Comparison of ENCODE assay signal across 17 cellular contexts in genomic region chr5:176665517-176665916, GRCh38. TPM values are rescaled to one million over a fixed set of nuclear protein-coding genes. Genes with fewer than 3 reads are reported as not detected.
DNase-seq lines count a peak whose midpoint lies in the region; ATAC-seq, FAIRE-seq and TF ChIP-seq lines count a peak whose summit lies in the region.
"Had no signal": no experiment of that assay in that cellular context is flagged by ENCODE, and none has a peak within 500 bp of the region (broad histone marks: within the 10 kb centered on the region; RNA-seq: fewer than 3 reads in every experiment).

No MANE protein-coding gene starts in this region.

- no peak overlapping the region for H3K4me3 ChIP-seq in K562
- no peak overlapping the region for H3K4me3 ChIP-seq in osteoblast (ENCODE audit: insufficient read depth, low read length)
- H3K4me3 ChIP-seq in HepG2 (replicated peaks in 1 of 3; ENCODE audit: insufficient read depth in 1 of 3, low read depth in 2 of 3, low read length in 3 of 3) = no peak overlapping the region
- H3K4me3 ChIP-seq: HAP-1 had no signal

- DNase-seq in K562 (ENCODE audit: extremely low read depth in 1 of 4, low spot score in 3 of 4) = no peak
- peak; percentile 47 for DNase-seq in osteoblast (ENCODE audit: insufficient read length, low spot score, missing footprints)
- DNase-seq in stimulated activated CD4-positive, alpha-beta T cell treated with anti-CD3 and anti-CD28 coated beads, Interleukin-2, amount 100 ng/mL, for 24 hours = no peak
- no peak for DNase-seq in HepG2 (ENCODE audit: low spot score)
- DNase-seq: C1 segment of cervical spinal cord; Caco-2; CD8-positive, alpha-beta T cell; DMS153; DND-41; GOT3 had no signal

- WGBS in K562 (ENCODE audit: insufficient coverage, low coverage, missing lambda C conversion rate) = 4% methylated on average over 6 of the region's 6 CpGs
- WGBS in HepG2 (ENCODE audit: low lambda C conversion rate) = 29% methylated on average over 6 of the region's 6 CpGs

- no peak for ATAC-seq in K562
- ATAC-seq in HepG2 = no peak
- ATAC-seq: CD8-positive, alpha-beta T cell had no signal

- TF ChIP-seq RAD21 in K562 (CRISPR knock-in tag; conservative IDR thresholded peaks at IDR 0.05 in 1 of 2, IDR thresholded peaks at IDR 0.05 in 1 of 2) = no peak
- TF ChIP-seq RAD21 in HepG2 (CRISPR knock-in tag; IDR thresholded peaks at IDR 0.05) = no peak

- H3K27ac ChIP-seq in K562 (ENCODE audit: extremely low read depth, low read depth, low read length) (no peak overlapping the region), osteoblast (ENCODE audit: low read depth, low read length) (no peak overlapping the region), HepG2 (ENCODE audit: extremely low read length, insufficient read depth, low read length) (no peak overlapping the region)

- no TSS peak for BruUV-seq in K562 (replicated peaks; lab: Mats Ljungman, UMichigan)
- BruUV-seq in HepG2 (replicated peaks; lab: Mats Ljungman, UMichigan) = no TSS peak

- intact Hi-C loops in K562 (cut with micrococcal nuclease) (loop anchor here (10.0 kb wide), 1 partner anchor 139 kb away; no protein-coding TSS in a partner anchor), HepG2 (cut with micrococcal nuclease; ENCODE audit: unreplicated experiment) (no loop called here)

- H4K20me1 ChIP-seq in K562 (replicated peaks; ENCODE audit: control insufficient read depth, insufficient read depth, low read length) = peaks cover 7% of the 10 kb centered on the region
- peaks cover 2% of the 10 kb centered on the region for H4K20me1 ChIP-seq in osteoblast (ENCODE audit: insufficient read depth, low read length)
- no peaks in the 10 kb centered on the region for H4K20me1 ChIP-seq in HepG2 (ENCODE audit: insufficient read depth, low read length)

- no peak for FAIRE-seq in K562 (lab: Jason Lieb, UNC)
- FAIRE-seq in HepG2 (lab: Jason Lieb, UNC) = no peak
- FAIRE-seq: G401.6, GM12892, H54 had no signal

- H3K4me1 ChIP-seq in K562 (replicated peaks in 1 of 2; ENCODE audit: control insufficient read depth in 2 of 2, insufficient read depth in 2 of 2, low read length in 2 of 2) = peaks cover 0 to 12% of the 10 kb centered on the region in 2 experiments; a peak in 2 of 5 replicates
- no peaks in the 10 kb centered on the region for H3K4me1 ChIP-seq in osteoblast (ENCODE audit: insufficient read depth, low read length)
- H3K4me1 ChIP-seq in HepG2 (ENCODE audit: insufficient read depth, low read length) = no peaks in the 10 kb centered on the region
- H3K4me1 ChIP-seq: Caco-2, HAP-1 had no signal

- H3K9ac ChIP-seq in K562 (ENCODE audit: insufficient read depth in 1 of 2, low read depth in 2 of 2, low read length in 2 of 2) = no peak overlapping the region
- no peak overlapping the region for H3K9ac ChIP-seq in HepG2 (ENCODE audit: insufficient read depth, low read depth, low read length)

- H3K9me3 ChIP-seq in K562 (replicated peaks; ENCODE audit: control insufficient read depth, insufficient read depth, low read depth, low read length) (no peaks in the 10 kb centered on the region; the same call in 1 of the 2 replicates), osteoblast (ENCODE audit: low read depth, low read length) (no peaks in the 10 kb centered on the region), HepG2 (ENCODE audit: low read length) (no peaks in the 10 kb centered on the region)
- H3K9me3 ChIP-seq: Caco-2, HAP-1 had no signal

- CTCF ChIA-PET in K562 (lab: Yijun Ruan, JAX; ENCODE audit: low intra/inter-chr PET ratio) = no interaction called here
- CTCF ChIA-PET in HepG2 (lab: Yijun Ruan, JAX; ENCODE audit: low intra/inter-chr PET ratio, low total read pairs) = no interaction called here

- H3K36me3 ChIP-seq in K562 (ENCODE audit: control insufficient read depth, insufficient read depth, low read length) (no peaks in the 10 kb centered on the region), osteoblast (ENCODE audit: insufficient read depth, low read length) (no peaks in the 10 kb centered on the region), HepG2 (replicated peaks in 1 of 2; ENCODE audit: control insufficient read depth in 1 of 2, insufficient read depth in 2 of 2, low read length in 2 of 2) (no peaks in the 10 kb centered on the region)
- H3K36me3 ChIP-seq: HAP-1 had no signal

- TF ChIP-seq CTCF in K562 (IDR thresholded peaks at IDR 0.05 in 2 of 3, conservative IDR thresholded peaks at IDR 0.05 in 1 of 3; ENCODE audit: insufficient read depth in 2 of 3, low read depth in 1 of 3, low read length in 3 of 3) (no peak), osteoblast (IDR thresholded peaks at IDR 0.05; ENCODE audit: extremely low read depth, low read depth, low read length) (no peak), HepG2 (CRISPR knock-in tag; IDR thresholded peaks at IDR 0.05) (no peak)

- no peak overlapping the region for H2AFZ ChIP-seq in K562 (ENCODE audit: low read depth, low read length)
- no peak overlapping the region for H2AFZ ChIP-seq in osteoblast (ENCODE audit: low read length)
- no peak overlapping the region for H2AFZ ChIP-seq in HepG2 (ENCODE audit: low read length)

- in situ Hi-C loops in K562 (cut with MboI) = loop anchor here (10.0 kb wide), 1 partner anchor 289 kb away; no protein-coding TSS in a partner anchor
- in situ Hi-C loops in HepG2 (cut with HindIII; ENCODE audit: extremely low pct_ligation_motif_present, low pct_unique_long_range_greater_than_20kb) = loop anchor here (10.0 kb wide), 1 partner anchor 289 kb away; no protein-coding TSS in a partner anchor

- TF ChIP-seq POLR2A in K562 (conservative IDR thresholded peaks at IDR 0.05) (no peak), HepG2 (IDR thresholded peaks at IDR 0.05; ENCODE audit: insufficient read depth in 1 of 2, low read depth in 2 of 2, low read length in 2 of 2) (no peak)

- TF ChIP-seq EP300 in K562 (IDR thresholded peaks at IDR 0.05; ENCODE audit: low read length) = no peak
- TF ChIP-seq EP300 in HepG2 (IDR thresholded peaks at IDR 0.05; ENCODE audit: low read depth in 2 of 2, low read length in 2 of 2) = no peak
- TF ChIP-seq EP300 in HepG2 (CRISPR knock-in tag; IDR thresholded peaks at IDR 0.05; ENCODE audit: borderline replicate concordance) = no peak

- H3K9me1 ChIP-seq in K562 (ENCODE audit: control insufficient read depth, insufficient read depth, low read length) = no peaks in the 10 kb centered on the region

- POLR2A ChIA-PET in K562 (lab: Yijun Ruan, JAX) (interaction anchor here (0.7 kb wide), 1 partner anchor 147 kb away, joined by 4 read pairs; no protein-coding TSS in a partner anchor), HepG2 (lab: Yijun Ruan, JAX) (no interaction called here)

- H3K4me2 ChIP-seq in K562 (ENCODE audit: insufficient read depth, low read length) (no peak overlapping the region), osteoblast (ENCODE audit: insufficient read depth, low read length) (no peak overlapping the region), HepG2 (ENCODE audit: low read depth, low read length) (no peak overlapping the region)

- no peaks in the 10 kb centered on the region for H3K79me2 ChIP-seq in K562 (ENCODE audit: control insufficient read depth, insufficient read depth, low read length)
- H3K79me2 ChIP-seq in osteoblast (ENCODE audit: insufficient read depth, low read length) = no peaks in the 10 kb centered on the region
- no peaks in the 10 kb centered on the region for H3K79me2 ChIP-seq in HepG2 (ENCODE audit: insufficient read depth, low read length)

- H3K27me3 ChIP-seq in K562 (ENCODE audit: control insufficient read depth in 2 of 2, insufficient read depth in 2 of 2, low read length in 2 of 2) (peaks cover 37 to 80% of the 10 kb centered on the region in 2 experiments), osteoblast (ENCODE audit: insufficient read depth, low read length) (peaks cover 60% of the 10 kb centered on the region), HepG2 (ENCODE audit: control insufficient read depth in 1 of 2, insufficient read depth in 2 of 2, low read length in 2 of 2) (peaks cover 5 to 15% of the 10 kb centered on the region in 2 experiments; a peak in 4 of 5 replicates)

RNA-seq across cellular contexts. Expression of gene TSPAN17, which starts 18.2 kb away (rescaled TPM):
- 52.6 and 123 TPM in 2 replicates for total RNA-seq in K562 (2011; cell fraction: chromatin; rRNA removed; ENCODE audit: low replicate concordance)
- total RNA-seq in K562 (2011; cell fraction: nucleolus; rRNA removed) = 102 and 110 TPM in 2 replicates
- 84.3 and 103 TPM in 2 replicates for total RNA-seq in K562 (2011; cell fraction: nucleoplasm; rRNA removed)
- total RNA-seq in K562 (2014; rRNA removed) (31.6 and 43.8 TPM in 2 replicates), K562 (2014; rRNA removed; fragmentation: Illumina TruSeq; extraction: Trizol) (28.2 and 30.4 TPM in 2 replicates), K562 (2015; rRNA removed; fragmentation: Illumina TruSeq; extraction: Trizol) (33.5 and 34.5 TPM in 2 replicates), K562 (2021) (53.3 and 58.3 TPM in 2 replicates), osteoblast (26.1 and 33.6 TPM in 2 replicates), HepG2 (2016; rRNA removed; fragmentation: Illumina TruSeq; extraction: Trizol) (10.1 and 11.5 TPM in 2 replicates)
- polyA plus RNA-seq in K562 (2011; rRNA removed) (38.7 and 44.3 TPM in 2 replicates), K562 (2014; fragmentation: Illumina TruSeq; extraction: Trizol) (49.9 and 51.9 TPM in 2 replicates), K562 (2014; fragmentation: Nextera tagmentation; extraction: Ambion mirVana) (1 to 10 TPM in 1 of 2 experiments, under 1 TPM in 1; 0.73 to 2.9 TPM), K562 (2014; rRNA removed) (43.3 and 58.6 TPM in 2 replicates), HepG2 (2011; rRNA removed) (15.0 and 20.0 TPM in 2 replicates)
- 43.2 and 65.5 TPM in 2 replicates for polyA plus RNA-seq in K562 (2011; cell fraction: cytosol; rRNA removed)
- polyA plus RNA-seq in K562 (2011; cell fraction: nucleus; rRNA removed) = 114 and 153 TPM in 2 replicates
- polyA plus RNA-seq in K562 (2012) = 36.7 and 36.8 TPM in 2 replicates
- polyA minus RNA-seq in K562 (2011; rRNA and poly(A)+ RNA removed) = 24.3 and 45.7 TPM in 2 replicates
- 30.5 and 31.3 TPM in 2 replicates for polyA minus RNA-seq in K562 (2011; cell fraction: cytosol; rRNA and poly(A)+ RNA removed)
- polyA minus RNA-seq in K562 (2011; cell fraction: nucleus; rRNA and poly(A)+ RNA removed) = 18.9 and 21.5 TPM in 2 replicates
- 14.4 and 15.0 TPM in 2 replicates for total RNA-seq in HepG2 (2016; cell fraction: cytosol; rRNA removed; fragmentation: Illumina TruSeq; extraction: Trizol; ENCODE audit: low read depth)
- 9.9 and 11.9 TPM in 2 replicates for total RNA-seq in HepG2 (2016; cell fraction: insoluble cytoplasmic fraction; rRNA removed; fragmentation: Illumina TruSeq; extraction: Trizol)
- 28.4 and 30.1 TPM in 2 replicates for total RNA-seq in HepG2 (2016; cell fraction: membrane; rRNA removed; fragmentation: Illumina TruSeq; extraction: Trizol)
- 6.7 and 8.6 TPM in 2 replicates for total RNA-seq in HepG2 (2016; cell fraction: nucleus; rRNA removed; fragmentation: Illumina TruSeq; extraction: Trizol)
- polyA plus RNA-seq in HepG2 (2011; cell fraction: cytosol; rRNA removed) = 14.6 and 15.9 TPM in 2 replicates
- 34.5 and 40.1 TPM in 2 replicates for polyA plus RNA-seq in HepG2 (2011; cell fraction: nucleus; rRNA removed)
- 7.5 and 9.2 TPM in 2 replicates for polyA plus RNA-seq in HepG2 (2012)
- polyA plus RNA-seq in HepG2 (2016; cell fraction: cytosol; fragmentation: Illumina TruSeq; extraction: Trizol; ENCODE audit: low read depth) = 20.7 and 22.9 TPM in 2 replicates
- polyA plus RNA-seq in HepG2 (2016; cell fraction: insoluble cytoplasmic fraction; fragmentation: Illumina TruSeq; extraction: Trizol; ENCODE audit: low read depth) = 11.8 and 14.9 TPM in 2 replicates
- polyA plus RNA-seq in HepG2 (2016; cell fraction: membrane; fragmentation: Illumina TruSeq; extraction: Trizol; ENCODE audit: low read depth) = 32.1 and 34.7 TPM in 2 replicates
- polyA plus RNA-seq in HepG2 (2016; cell fraction: nucleus; fragmentation: Illumina TruSeq; extraction: Trizol; ENCODE audit: insufficient read depth, low read depth) = 17.6 and 18.4 TPM in 2 replicates
- 26.2 and 35.2 TPM in 2 replicates for polyA minus RNA-seq in HepG2 (2011; rRNA and poly(A)+ RNA removed; ENCODE audit: low replicate concordance)
- polyA minus RNA-seq in HepG2 (2011; cell fraction: cytosol; rRNA and poly(A)+ RNA removed) = 9.8 and 12.6 TPM in 2 replicates
- polyA minus RNA-seq in HepG2 (2011; cell fraction: nucleus; rRNA and poly(A)+ RNA removed) = 6.7 and 8.6 TPM in 2 replicates

RNA-seq across cellular contexts. Expression of gene EIF4E1B, which starts 35.0 kb away (rescaled TPM):
- not detected in 2 replicates for total RNA-seq in K562 (2011; cell fraction: chromatin; rRNA removed; ENCODE audit: low replicate concordance)
- total RNA-seq in K562 (2011; cell fraction: nucleolus; rRNA removed) = not detected in 2 replicates
- total RNA-seq in K562 (2011; cell fraction: nucleoplasm; rRNA removed) = not detected in 2 replicates
- total RNA-seq in K562 (2014; rRNA removed) (not detected in 2 replicates), K562 (2014; rRNA removed; fragmentation: Illumina TruSeq; extraction: Trizol) (not detected in 2 replicates), K562 (2015; rRNA removed; fragmentation: Illumina TruSeq; extraction: Trizol) (not detected in 2 replicates), K562 (2021) (not detected in 2 replicates), osteoblast (not detected in 2 replicates), HepG2 (2016; rRNA removed; fragmentation: Illumina TruSeq; extraction: Trizol) (not detected in 2 replicates)
- polyA plus RNA-seq in K562 (2011; rRNA removed) (0.04 TPM in 1 of 2 replicates, not detected in the other), K562 (2014; fragmentation: Illumina TruSeq; extraction: Trizol) (not detected in 2 replicates), K562 (2014; fragmentation: Nextera tagmentation; extraction: Ambion mirVana) (not detected), K562 (2014; rRNA removed) (not detected in 2 replicates), HepG2 (2011; rRNA removed) (not detected in 2 replicates)
- polyA plus RNA-seq in K562 (2011; cell fraction: cytosol; rRNA removed) = not detected in 2 replicates
- 0.20 TPM in 1 of 2 replicates, not detected in the other for polyA plus RNA-seq in K562 (2011; cell fraction: nucleus; rRNA removed)
- not detected in 2 replicates for polyA plus RNA-seq in K562 (2012)
- polyA minus RNA-seq in K562 (2011; rRNA and poly(A)+ RNA removed) = not detected in 2 replicates
- not detected in 2 replicates for polyA minus RNA-seq in K562 (2011; cell fraction: cytosol; rRNA and poly(A)+ RNA removed)
- not detected in 2 replicates for polyA minus RNA-seq in K562 (2011; cell fraction: nucleus; rRNA and poly(A)+ RNA removed)
- not detected in 2 replicates for total RNA-seq in HepG2 (2016; cell fraction: cytosol; rRNA removed; fragmentation: Illumina TruSeq; extraction: Trizol; ENCODE audit: low read depth)
- total RNA-seq in HepG2 (2016; cell fraction: insoluble cytoplasmic fraction; rRNA removed; fragmentation: Illumina TruSeq; extraction: Trizol) = not detected in 2 replicates
- total RNA-seq in HepG2 (2016; cell fraction: membrane; rRNA removed; fragmentation: Illumina TruSeq; extraction: Trizol) = not detected in 2 replicates
- not detected in 2 replicates for total RNA-seq in HepG2 (2016; cell fraction: nucleus; rRNA removed; fragmentation: Illumina TruSeq; extraction: Trizol)
- not detected in 2 replicates for polyA plus RNA-seq in HepG2 (2011; cell fraction: cytosol; rRNA removed)
- not detected in 2 replicates for polyA plus RNA-seq in HepG2 (2011; cell fraction: nucleus; rRNA removed)
- not detected in 2 replicates for polyA plus RNA-seq in HepG2 (2012)
- not detected in 2 replicates for polyA plus RNA-seq in HepG2 (2016; cell fraction: cytosol; fragmentation: Illumina TruSeq; extraction: Trizol; ENCODE audit: low read depth)
- polyA plus RNA-seq in HepG2 (2016; cell fraction: insoluble cytoplasmic fraction; fragmentation: Illumina TruSeq; extraction: Trizol; ENCODE audit: low read depth) = not detected in 2 replicates
- polyA plus RNA-seq in HepG2 (2016; cell fraction: membrane; fragmentation: Illumina TruSeq; extraction: Trizol; ENCODE audit: low read depth) = not detected in 2 replicates
- not detected in 2 replicates for polyA plus RNA-seq in HepG2 (2016; cell fraction: nucleus; fragmentation: Illumina TruSeq; extraction: Trizol; ENCODE audit: insufficient read depth, low read depth)
- polyA minus RNA-seq in HepG2 (2011; rRNA and poly(A)+ RNA removed; ENCODE audit: low replicate concordance) = 0.07 TPM in 1 of 2 replicates, not detected in the other
- not detected in 2 replicates for polyA minus RNA-seq in HepG2 (2011; cell fraction: cytosol; rRNA and poly(A)+ RNA removed)
- not detected in 2 replicates for polyA minus RNA-seq in HepG2 (2011; cell fraction: nucleus; rRNA and poly(A)+ RNA removed)
- total RNA-seq: A172; A673; Caco-2; CD8-positive, alpha-beta T cell had no signal
- polyA plus RNA-seq: BJ had no signal

RNA-seq across cellular contexts. Expression of gene SNCB, which starts 35.2 kb away (rescaled TPM):
- not detected in 2 replicates for total RNA-seq in K562 (2011; cell fraction: chromatin; rRNA removed; ENCODE audit: low replicate concordance)
- not detected in 2 replicates for total RNA-seq in K562 (2011; cell fraction: nucleolus; rRNA removed)
- total RNA-seq in K562 (2011; cell fraction: nucleoplasm; rRNA removed) = not detected in 2 replicates
- total RNA-seq in K562 (2014; rRNA removed) = 0.29 TPM in 1 of 2 replicates, not detected in the other
- not detected in 2 replicates for total RNA-seq in K562 (2014; rRNA removed; fragmentation: Illumina TruSeq; extraction: Trizol)
- total RNA-seq in K562 (2015; rRNA removed; fragmentation: Illumina TruSeq; extraction: Trizol) = not detected in 2 replicates
- not detected in 2 replicates for total RNA-seq in K562 (2021)
- 0.11 TPM in 1 of 2 replicates, not detected in the other for polyA plus RNA-seq in K562 (2011; rRNA removed)
- 0.13 TPM in 1 of 2 replicates, not detected in the other for polyA plus RNA-seq in K562 (2011; cell fraction: cytosol; rRNA removed)
- polyA plus RNA-seq in K562 (2011; cell fraction: nucleus; rRNA removed) = 0.11 TPM in 2 replicates
- polyA plus RNA-seq in K562 (2012) = not detected in 2 replicates
- not detected in 2 replicates for polyA plus RNA-seq in K562 (2014; fragmentation: Illumina TruSeq; extraction: Trizol)
- polyA plus RNA-seq in K562 (2014; fragmentation: Nextera tagmentation; extraction: Ambion mirVana) = not detected
- polyA plus RNA-seq in K562 (2014; rRNA removed) = not detected in 2 replicates
- polyA minus RNA-seq in K562 (2011; rRNA and poly(A)+ RNA removed) = not detected in 2 replicates
- not detected in 2 replicates for polyA minus RNA-seq in K562 (2011; cell fraction: cytosol; rRNA and poly(A)+ RNA removed)
- polyA minus RNA-seq in K562 (2011; cell fraction: nucleus; rRNA and poly(A)+ RNA removed) = not detected in 2 replicates
- total RNA-seq in osteoblast = not detected in 2 replicates
- not detected in 2 replicates for total RNA-seq in HepG2 (2016; rRNA removed; fragmentation: Illumina TruSeq; extraction: Trizol)
- total RNA-seq in HepG2 (2016; cell fraction: cytosol; rRNA removed; fragmentation: Illumina TruSeq; extraction: Trizol; ENCODE audit: low read depth) = not detected in 2 replicates
- not detected in 2 replicates for total RNA-seq in HepG2 (2016; cell fraction: insoluble cytoplasmic fraction; rRNA removed; fragmentation: Illumina TruSeq; extraction: Trizol)
- total RNA-seq in HepG2 (2016; cell fraction: membrane; rRNA removed; fragmentation: Illumina TruSeq; extraction: Trizol) = not detected in 2 replicates
- total RNA-seq in HepG2 (2016; cell fraction: nucleus; rRNA removed; fragmentation: Illumina TruSeq; extraction: Trizol) = not detected in 2 replicates
- not detected in 2 replicates for polyA plus RNA-seq in HepG2 (2011; rRNA removed)
- not detected in 2 replicates for polyA plus RNA-seq in HepG2 (2011; cell fraction: cytosol; rRNA removed)
- polyA plus RNA-seq in HepG2 (2011; cell fraction: nucleus; rRNA removed) = not detected in 2 replicates
- polyA plus RNA-seq in HepG2 (2012) = not detected in 2 replicates
- not detected in 2 replicates for polyA plus RNA-seq in HepG2 (2016; cell fraction: cytosol; fragmentation: Illumina TruSeq; extraction: Trizol; ENCODE audit: low read depth)
- polyA plus RNA-seq in HepG2 (2016; cell fraction: insoluble cytoplasmic fraction; fragmentation: Illumina TruSeq; extraction: Trizol; ENCODE audit: low read depth) = not detected in 2 replicates
- polyA plus RNA-seq in HepG2 (2016; cell fraction: membrane; fragmentation: Illumina TruSeq; extraction: Trizol; ENCODE audit: low read depth) = not detected in 2 replicates
- polyA plus RNA-seq in HepG2 (2016; cell fraction: nucleus; fragmentation: Illumina TruSeq; extraction: Trizol; ENCODE audit: insufficient read depth, low read depth) = not detected in 2 replicates
- polyA minus RNA-seq in HepG2 (2011; rRNA and poly(A)+ RNA removed; ENCODE audit: low replicate concordance) = not detected in 2 replicates
- not detected in 2 replicates for polyA minus RNA-seq in HepG2 (2011; cell fraction: cytosol; rRNA and poly(A)+ RNA removed)
- polyA minus RNA-seq in HepG2 (2011; cell fraction: nucleus; rRNA and poly(A)+ RNA removed) = not detected in 2 replicates
- total RNA-seq: A172; A673; Caco-2; CD8-positive, alpha-beta T cell had no signal
- polyA plus RNA-seq: BJ had no signal

RNA-seq across cellular contexts. Expression of gene GPRIN1, which starts 55.6 kb away (rescaled TPM):
- 4.6 and 13.9 TPM in 2 replicates for total RNA-seq in K562 (2011; cell fraction: chromatin; rRNA removed; ENCODE audit: low replicate concordance)
- 5.5 and 8.2 TPM in 2 replicates for total RNA-seq in K562 (2011; cell fraction: nucleolus; rRNA removed)
- total RNA-seq in K562 (2011; cell fraction: nucleoplasm; rRNA removed) = 3.7 and 4.8 TPM in 2 replicates
- 8.8 and 10.4 TPM in 2 replicates for total RNA-seq in K562 (2014; rRNA removed)
- 3.9 and 4.6 TPM in 2 replicates for total RNA-seq in K562 (2014; rRNA removed; fragmentation: Illumina TruSeq; extraction: Trizol)
- 4.4 and 4.7 TPM in 2 replicates for total RNA-seq in K562 (2015; rRNA removed; fragmentation: Illumina TruSeq; extraction: Trizol)
- 10.7 and 11.6 TPM in 2 replicates for total RNA-seq in K562 (2021)
- 3.3 and 4.0 TPM in 2 replicates for polyA plus RNA-seq in K562 (2011; rRNA removed)
- polyA plus RNA-seq in K562 (2011; cell fraction: cytosol; rRNA removed) = 1.5 and 6.8 TPM in 2 replicates
- polyA plus RNA-seq in K562 (2011; cell fraction: nucleus; rRNA removed) = 1.5 and 3.7 TPM in 2 replicates
- polyA plus RNA-seq in K562 (2012) = 3.5 and 4.6 TPM in 2 replicates
- polyA plus RNA-seq in K562 (2014; fragmentation: Illumina TruSeq; extraction: Trizol) = 4.8 and 6.3 TPM in 2 replicates
- under 1 TPM; 0.15 to 0.22 TPM for polyA plus RNA-seq in K562 (2014; fragmentation: Nextera tagmentation; extraction: Ambion mirVana)
- 5.1 and 5.8 TPM in 2 replicates for polyA plus RNA-seq in K562 (2014; rRNA removed)
- 3.8 and 5.3 TPM in 2 replicates for polyA minus RNA-seq in K562 (2011; rRNA and poly(A)+ RNA removed)
- 6.5 and 7.2 TPM in 2 replicates for polyA minus RNA-seq in K562 (2011; cell fraction: cytosol; rRNA and poly(A)+ RNA removed)
- polyA minus RNA-seq in K562 (2011; cell fraction: nucleus; rRNA and poly(A)+ RNA removed) = 2.0 and 2.7 TPM in 2 replicates
- 1.8 TPM in 2 replicates for total RNA-seq in osteoblast
- 2.0 and 2.1 TPM in 2 replicates for total RNA-seq in HepG2 (2016; rRNA removed; fragmentation: Illumina TruSeq; extraction: Trizol)
- total RNA-seq in HepG2 (2016; cell fraction: cytosol; rRNA removed; fragmentation: Illumina TruSeq; extraction: Trizol; ENCODE audit: low read depth) = 0.20 and 0.26 TPM in 2 replicates
- total RNA-seq in HepG2 (2016; cell fraction: insoluble cytoplasmic fraction; rRNA removed; fragmentation: Illumina TruSeq; extraction: Trizol) = 1.6 and 2.0 TPM in 2 replicates
- 0.71 and 0.79 TPM in 2 replicates for total RNA-seq in HepG2 (2016; cell fraction: membrane; rRNA removed; fragmentation: Illumina TruSeq; extraction: Trizol)
- 1.4 and 1.8 TPM in 2 replicates for total RNA-seq in HepG2 (2016; cell fraction: nucleus; rRNA removed; fragmentation: Illumina TruSeq; extraction: Trizol)
- 0.32 and 0.56 TPM in 2 replicates for polyA plus RNA-seq in HepG2 (2011; rRNA removed)
- 0.31 and 0.34 TPM in 2 replicates for polyA plus RNA-seq in HepG2 (2011; cell fraction: cytosol; rRNA removed)
- 0.50 and 0.62 TPM in 2 replicates for polyA plus RNA-seq in HepG2 (2011; cell fraction: nucleus; rRNA removed)
- polyA plus RNA-seq in HepG2 (2012) = 0.59 and 0.60 TPM in 2 replicates
- 0.09 TPM in 2 replicates for polyA plus RNA-seq in HepG2 (2016; cell fraction: cytosol; fragmentation: Illumina TruSeq; extraction: Trizol; ENCODE audit: low read depth)
- 1.4 and 1.7 TPM in 2 replicates for polyA plus RNA-seq in HepG2 (2016; cell fraction: insoluble cytoplasmic fraction; fragmentation: Illumina TruSeq; extraction: Trizol; ENCODE audit: low read depth)
- 0.34 and 0.43 TPM in 2 replicates for polyA plus RNA-seq in HepG2 (2016; cell fraction: membrane; fragmentation: Illumina TruSeq; extraction: Trizol; ENCODE audit: low read depth)
- polyA plus RNA-seq in HepG2 (2016; cell fraction: nucleus; fragmentation: Illumina TruSeq; extraction: Trizol; ENCODE audit: insufficient read depth, low read depth) = 1.1 and 1.6 TPM in 2 replicates
- polyA minus RNA-seq in HepG2 (2011; rRNA and poly(A)+ RNA removed; ENCODE audit: low replicate concordance) = 0.62 and 3.2 TPM in 2 replicates
- polyA minus RNA-seq in HepG2 (2011; cell fraction: cytosol; rRNA and poly(A)+ RNA removed) = 0.70 and 0.99 TPM in 2 replicates
- polyA minus RNA-seq in HepG2 (2011; cell fraction: nucleus; rRNA and poly(A)+ RNA removed) = 0.87 and 0.90 TPM in 2 replicates
